In the genomic region with DNA sequence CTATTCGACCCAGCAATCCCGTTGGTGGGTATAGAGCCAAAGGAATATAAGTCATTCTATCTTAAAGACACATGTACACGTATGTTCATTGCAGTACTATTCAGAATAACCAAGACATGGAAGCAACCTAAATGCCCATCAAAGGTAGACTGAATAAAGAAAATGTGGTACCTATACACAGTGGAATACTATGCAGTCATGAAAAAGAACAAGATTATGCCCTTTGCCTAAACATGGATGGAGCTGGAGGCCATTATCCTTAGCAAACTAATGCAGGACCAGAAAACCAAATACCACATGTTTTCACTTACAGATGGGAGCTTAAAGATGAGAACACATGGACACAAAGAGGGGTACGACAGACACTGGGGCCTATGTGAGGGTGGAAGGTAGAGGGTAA, we compare ENCODE assay signal across 9 cellular contexts.
"Had no signal": no experiment of that assay in that cellular context is flagged by ENCODE, and none has a peak within 500 bp of the region (broad histone marks: within the 10 kb centered on the region; RNA-seq: fewer than 3 reads in every experiment).

No MANE protein-coding gene starts in this region.

- DNase-seq: GOT3, H9, HCEC 1CT, IMR-90, KBM-7 had no signal

- H3K27ac ChIP-seq: GM23248, KMS-11 had no signal

- H3K9ac ChIP-seq: GM23248, KMS-11 had no signal

- H3K4me2 ChIP-seq: KMS-11 had no signal

- FAIRE-seq: H54, HTR-8/SVneo had no signal

- H2AFZ ChIP-seq: GM23248 had no signal

- H3K4me3 ChIP-seq: GM23248 had no signal
